ENCODE assay signal across 8 cellular contexts in the genomic region with DNA sequence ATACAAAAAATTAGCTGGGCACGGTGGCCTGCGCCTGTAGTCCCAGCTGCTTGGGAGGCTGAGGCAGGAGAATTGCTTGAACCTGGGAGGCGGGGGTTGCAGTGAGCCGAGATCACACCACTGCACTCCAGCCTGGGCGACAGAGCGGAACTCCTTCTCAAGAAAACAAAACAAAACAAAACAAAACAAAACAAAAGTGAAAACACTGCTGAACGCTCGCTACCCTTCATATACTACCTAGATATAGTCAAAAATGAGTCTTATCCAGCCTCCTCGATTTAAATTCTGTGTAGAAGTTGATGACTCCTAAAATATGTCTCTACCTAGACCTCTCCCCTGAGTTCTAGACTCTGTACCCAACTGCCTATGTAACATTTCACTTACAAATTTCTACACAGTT.
DNase-seq lines count a peak whose midpoint lies in the region; ATAC-seq and TF ChIP-seq lines count a peak whose summit lies in the region.
"Not testable (repeated sequence)": the region's sequence is repeated elsewhere in the genome, so short reads cannot be mapped to it uniquely, and the experiment has no call there.

No MANE protein-coding gene starts in this region.

- not testable (repeated sequence) for H3K4me1 Mint-ChIP-seq in naive B cell

- ATAC-seq in GM18505 (IDR thresholded peaks at IDR 0.05; ENCODE audit: unreplicated experiment), result peak; percentile 51
- peak; percentile 38 for ATAC-seq in GM18870 (IDR thresholded peaks at IDR 0.05; ENCODE audit: unreplicated experiment)
- ATAC-seq in GM21360 (IDR thresholded peaks at IDR 0.05; ENCODE audit: unreplicated experiment), result peak; percentile 68
- peak; percentile 43 for ATAC-seq in HG03354 (IDR thresholded peaks at IDR 0.05; ENCODE audit: poor library complexity, severe bottlenecking, unreplicated experiment)
- peak; percentile 27 to 59 for ATAC-seq in naive B cell (ENCODE audit: low read depth in 2 of 2)

- H3K27ac ChIP-seq in BLaER1, result not testable (repeated sequence)
- H3K27ac ChIP-seq in WERI-Rb-1, result peak overlapping the region; percentile 62

- DNase-seq in GM06990 (ENCODE audit: extremely low read depth, insufficient read length); WERI-Rb-1; naive B cell: not testable (repeated sequence)

- H3K4me1 ChIP-seq in BLaER1, result peaks cover 20% of the 10 kb centered on the region

- not testable (repeated sequence) for H3K27me3 Mint-ChIP-seq in naive B cell

- not testable (repeated sequence) for H3K9ac ChIP-seq in BLaER1

- not testable (repeated sequence) for H3K27me3 ChIP-seq in BLaER1; GM06990 (replicated peaks; ENCODE audit: control insufficient read depth, insufficient read depth, low read length); WERI-Rb-1 (ENCODE audit: insufficient read depth, low read depth, severe bottlenecking)

- not testable (repeated sequence) for H3K36me3 ChIP-seq in BLaER1; GM06990 (ENCODE audit: control insufficient read depth, insufficient read depth, low read length); WERI-Rb-1

- H3K9me3 Mint-ChIP-seq in naive B cell, result not testable (repeated sequence)

- TF ChIP-seq POLR2A in GM18505 (IDR thresholded peaks at IDR 0.05; ENCODE audit: borderline replicate concordance, extremely low read depth, insufficient read depth, insufficient read length), result not testable (repeated sequence)

- not testable (repeated sequence) for H3K4me3 ChIP-seq in BLaER1; WERI-Rb-1 (ENCODE audit: low read depth, low read length)
- peak overlapping the region; percentile 27 for H3K4me3 ChIP-seq in GM06990 (replicated peaks; ENCODE audit: low read depth, low read length)

- H3K9me3 ChIP-seq in BLaER1; WERI-Rb-1 (ENCODE audit: severe bottlenecking): not testable (repeated sequence)

- TF ChIP-seq CTCF in GM06990 (IDR thresholded peaks at IDR 0.05; ENCODE audit: insufficient read depth, low read length, poor library complexity, severe bottlenecking); WERI-Rb-1 (IDR thresholded peaks at IDR 0.05; ENCODE audit: low read depth, low read length): not testable (repeated sequence)

- H3K4me3 Mint-ChIP-seq in naive B cell, result not testable (repeated sequence)

- H3K4me2 ChIP-seq in BLaER1, result peak overlapping the region; percentile 47; the same call in 1 of the 2 replicates

- not testable (repeated sequence) for H4K20me1 ChIP-seq in BLaER1

- H3K36me3 Mint-ChIP-seq in naive B cell, result not testable (repeated sequence)

- not testable (repeated sequence) for H3K27ac Mint-ChIP-seq in naive B cell
